15 cellular contexts compared by ENCODE assay signal in the genomic region with DNA sequence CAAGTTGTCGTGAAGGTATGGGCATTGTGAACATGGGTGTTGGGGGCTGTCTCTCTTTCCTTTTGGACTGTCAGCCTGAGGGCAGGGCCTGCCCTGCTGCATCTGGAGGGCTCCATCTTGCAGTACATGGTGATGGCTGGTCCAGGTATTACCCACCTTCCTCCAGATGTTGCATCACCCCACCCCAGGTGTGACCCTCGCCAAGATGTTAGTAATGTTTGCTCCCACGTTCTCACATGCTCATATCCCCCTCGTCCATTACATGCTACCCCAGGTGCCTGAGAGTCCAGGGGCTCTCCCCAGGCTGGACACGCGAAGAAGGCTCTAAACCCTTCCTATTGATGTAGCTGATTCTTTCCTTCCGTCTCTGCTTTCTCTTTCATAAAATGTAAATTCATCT. TPM values are rescaled to one million over a fixed set of nuclear protein-coding genes. Genes with fewer than 3 reads are reported as not detected.
A peak's percentile ranks its signal among the peaks of the same experiment; 100 is the strongest.
DNase-seq lines count a peak whose midpoint lies in the region; ATAC-seq, FAIRE-seq and TF ChIP-seq lines count a peak whose summit lies in the region.
"Had no signal": no experiment of that assay in that cellular context is flagged by ENCODE, and none has a peak within 500 bp of the region (broad histone marks: within the 10 kb centered on the region; RNA-seq: fewer than 3 reads in every experiment).

No MANE protein-coding gene starts in this region.

- H4K8ac ChIP-seq in IMR-90 (ENCODE audit: low read depth in 2 of 2, low read length in 2 of 2) (no peak overlapping the region), mesenchymal stem cell (ENCODE audit: low read length) (no peak overlapping the region)

- H3K27me3 Mint-ChIP-seq in activated T-cell treated with anti-CD3 and anti-CD28 coated beads, Interleukin-2, amount 50 U/mL, for 24 hours = no peaks in the 10 kb centered on the region
- H3K27me3 Mint-ChIP-seq in activated T-cell treated with anti-CD3 and anti-CD28 coated beads, Interleukin-2, amount 50 U/mL, for 4 hours (ENCODE audit: low read depth) = no peaks in the 10 kb centered on the region
- H3K27me3 Mint-ChIP-seq in natural killer cell treated with Interleukin-12 subunit alpha and Interleukin-12 subunit beta and Interleukin-15 and Interleukin-18, amount 100 ng/mL, for 72 hours = no peaks in the 10 kb centered on the region
- H3K27me3 Mint-ChIP-seq in MCF 10A (ENCODE audit: insufficient read depth, unreplicated experiment) = no peaks in the 10 kb centered on the region

- POLR2A ChIA-PET in IMR-90 (lab: Charles Lee; ENCODE audit: unreplicated experiment) (no interaction called here), K562 (lab: Yijun Ruan, JAX) (interaction anchor here (0.7 to 1.6 kb wide), 2 partner anchors 13 to 1420 kb away, joined by 3 to 5 read pairs; no protein-coding TSS in a partner anchor), MCF 10A (lab: Yijun Ruan, JAX) (interaction anchor here (0.6 kb wide), 1 partner anchor 881 kb away, joined by 3 read pairs; a partner anchor contains a TSS)

- dilution Hi-C loops in IMR-90 (cut with HindIII; ENCODE audit: low sequenced_read_pairs, unreplicated experiment) = no loop called here

- H3K4me1 Mint-ChIP-seq in activated T-cell treated with anti-CD3 and anti-CD28 coated beads, Interleukin-2, amount 50 U/mL, for 24 hours (ENCODE audit: low read depth) = peaks cover 79% of the 10 kb centered on the region
- peaks cover 64% of the 10 kb centered on the region for H3K4me1 Mint-ChIP-seq in activated T-cell treated with anti-CD3 and anti-CD28 coated beads, Interleukin-2, amount 50 U/mL, for 4 hours (ENCODE audit: low read depth)
- H3K4me1 Mint-ChIP-seq in natural killer cell treated with Interleukin-12 subunit alpha and Interleukin-12 subunit beta and Interleukin-15 and Interleukin-18, amount 100 ng/mL, for 72 hours (ENCODE audit: low read depth in 2 of 2) = peaks cover 76 to 79% of the 10 kb centered on the region in 2 donors
- peaks cover 12% of the 10 kb centered on the region for H3K4me1 Mint-ChIP-seq in MCF 10A (ENCODE audit: insufficient read depth, unreplicated experiment)
- H3K4me1 Mint-ChIP-seq: stimulated activated memory B cell treated with anti-CD40 and anti-IgM and Interleukin-4, amounts not matched to agents 10 μg/mL and 1 μg/mL and 100 μg/mL, for 72 hours had no signal

- H3K4me1 ChIP-seq in IMR-90 (ENCODE audit: control insufficient read depth, insufficient read depth, low read length) = no peaks in the 10 kb centered on the region
- H3K4me1 ChIP-seq in K562 (replicated peaks in 1 of 2; ENCODE audit: control insufficient read depth in 2 of 2, insufficient read depth in 2 of 2, low read length in 2 of 2) = peaks cover 0 to 17% of the 10 kb centered on the region in 2 experiments; a peak in 1 of 5 replicates
- no peaks in the 10 kb centered on the region for H3K4me1 ChIP-seq in mesenchymal stem cell (ENCODE audit: control insufficient read depth, insufficient read depth, low read depth, low read length)
- H3K4me1 ChIP-seq: tibial artery had no signal

- H3K4ac ChIP-seq in IMR-90 (ENCODE audit: low read depth, low read length) (no peak overlapping the region), mesenchymal stem cell (ENCODE audit: low read depth in 1 of 2, low read length in 2 of 2) (peak overlapping the region in 1 of 2 experiments; percentile 7)

- no peak for FAIRE-seq in K562 (lab: Jason Lieb, UNC)
- FAIRE-seq: A204.1, GM12892, islet of Langerhans had no signal

- TF ChIP-seq POLR2A in IMR-90 (IDR thresholded peaks at IDR 0.05; ENCODE audit: low read depth, low read length) = no peak
- TF ChIP-seq POLR2A in K562 (conservative IDR thresholded peaks at IDR 0.05) = no peak

- H2AFZ ChIP-seq in IMR-90 (replicated peaks; ENCODE audit: low read length, poor library complexity) (no peak overlapping the region), K562 (ENCODE audit: low read depth, low read length) (no peak overlapping the region), mesenchymal stem cell (ENCODE audit: low read depth, low read length) (no peak overlapping the region)

- TF ChIP-seq CTCF in IMR-90 (conservative IDR thresholded peaks at IDR 0.05; ENCODE audit: low read depth, low read length) (no peak), K562 (IDR thresholded peaks at IDR 0.05 in 2 of 3, conservative IDR thresholded peaks at IDR 0.05 in 1 of 3; ENCODE audit: insufficient read depth in 2 of 3, low read depth in 1 of 3, low read length in 3 of 3) (no peak), MCF 10A (IDR thresholded peaks at IDR 0.05; ENCODE audit: unreplicated experiment) (no peak)

- ATAC-seq in activated T-cell treated with anti-CD3 and anti-CD28 coated beads, Interleukin-2, amount 50 U/mL, for 4 hours = no peak
- ATAC-seq in IMR-90 (ENCODE audit: low read depth) = no peak
- ATAC-seq in K562 = no peak
- ATAC-seq in natural killer cell treated with Interleukin-12 subunit alpha and Interleukin-12 subunit beta and Interleukin-15 and Interleukin-18, amount 100 ng/mL, for 72 hours = no peak
- no peak for ATAC-seq in HG03097 (IDR thresholded peaks at IDR 0.05; ENCODE audit: low FRiP score, unreplicated experiment)
- ATAC-seq: stimulated activated memory B cell treated with anti-CD40 and anti-IgM and Interleukin-4, amounts not matched to agents 10 μg/mL and 1 μg/mL and 100 μg/mL, for 72 hours had no signal

- no peak overlapping the region for H3K4me3 ChIP-seq in IMR-90 (ENCODE audit: insufficient read depth, low read depth, low read length)
- H3K4me3 ChIP-seq in K562 = no peak overlapping the region
- no peak overlapping the region for H3K4me3 ChIP-seq in mesenchymal stem cell (ENCODE audit: insufficient read depth in 1 of 2, low read depth in 1 of 2, low read length in 2 of 2)
- H3K4me3 ChIP-seq: tibial artery had no signal

- no peaks in the 10 kb centered on the region for H3K36me3 ChIP-seq in IMR-90 (ENCODE audit: control insufficient read depth, insufficient read depth, low read length)
- no peaks in the 10 kb centered on the region for H3K36me3 ChIP-seq in K562 (ENCODE audit: control insufficient read depth, insufficient read depth, low read length)
- H3K36me3 ChIP-seq in mesenchymal stem cell (ENCODE audit: control insufficient read depth in 1 of 2, insufficient read depth in 2 of 2, low read depth in 1 of 2, low read length in 2 of 2) = no peaks in the 10 kb centered on the region
- H3K36me3 ChIP-seq: tibial artery had no signal

- in situ Hi-C loops in IMR-90 (cut with MboI; ENCODE audit: low sequenced_read_pairs) = no loop called here
- in situ Hi-C loops in K562 (cut with MboI) = no loop called here

- no peaks in the 10 kb centered on the region for H3K79me2 ChIP-seq in K562 (ENCODE audit: control insufficient read depth, insufficient read depth, low read length)

- H3K27ac ChIP-seq in IMR-90 (ENCODE audit: insufficient read depth, low read length) (no peak overlapping the region), K562 (ENCODE audit: extremely low read depth, low read depth, low read length) (no peak overlapping the region), mesenchymal stem cell (ENCODE audit: low read length, poor library complexity, severe bottlenecking) (no peak overlapping the region)
- H3K27ac ChIP-seq: tibial artery had no signal

- H3K56ac ChIP-seq in IMR-90 (ENCODE audit: extremely low read depth, insufficient read depth, low read length) = no peak overlapping the region

- H2BK5ac ChIP-seq in IMR-90 (ENCODE audit: low read depth, low read length, poor library complexity, severe bottlenecking) = no peak overlapping the region
- H2BK5ac ChIP-seq in mesenchymal stem cell (ENCODE audit: low read depth, low read length, poor library complexity, severe bottlenecking) = no peak overlapping the region

- no peak for TF ChIP-seq EP300 in K562 (IDR thresholded peaks at IDR 0.05; ENCODE audit: low read length)

- H2AK9ac ChIP-seq in IMR-90 (replicated peaks; ENCODE audit: low read depth, low read length, poor library complexity) = no peak overlapping the region

- TF ChIP-seq RAD21 in IMR-90 (IDR thresholded peaks at IDR 0.05; ENCODE audit: low read length) (no peak), K562 (CRISPR knock-in tag; conservative IDR thresholded peaks at IDR 0.05 in 1 of 2, IDR thresholded peaks at IDR 0.05 in 1 of 2) (no peak)

- H3K79me1 ChIP-seq in IMR-90 (ENCODE audit: low read depth in 1 of 2, low read length in 2 of 2) (no peaks in the 10 kb centered on the region), mesenchymal stem cell (replicated peaks; ENCODE audit: low read length, poor library complexity, severe bottlenecking) (no peaks in the 10 kb centered on the region)

- H3K27ac Mint-ChIP-seq in activated T-cell treated with anti-CD3 and anti-CD28 coated beads, Interleukin-2, amount 50 U/mL, for 24 hours = peak overlapping the region; percentile 83
- H3K27ac Mint-ChIP-seq in natural killer cell treated with Interleukin-12 subunit alpha and Interleukin-12 subunit beta and Interleukin-15 and Interleukin-18, amount 100 ng/mL, for 72 hours = peak overlapping the region; percentile 75 to 88
- no peak overlapping the region for H3K27ac Mint-ChIP-seq in MCF 10A (ENCODE audit: low read depth, unreplicated experiment)
- H3K27ac Mint-ChIP-seq: stimulated activated memory B cell treated with anti-CD40 and anti-IgM and Interleukin-4, amounts not matched to agents 10 μg/mL and 1 μg/mL and 100 μg/mL, for 72 hours had no signal

- peaks cover 99% of the 10 kb centered on the region for H3K36me3 Mint-ChIP-seq in activated T-cell treated with anti-CD3 and anti-CD28 coated beads, Interleukin-2, amount 50 U/mL, for 24 hours (ENCODE audit: low read depth)
- peaks cover 69% of the 10 kb centered on the region for H3K36me3 Mint-ChIP-seq in activated T-cell treated with anti-CD3 and anti-CD28 coated beads, Interleukin-2, amount 50 U/mL, for 4 hours (ENCODE audit: insufficient read depth)
- peaks cover 37% of the 10 kb centered on the region for H3K36me3 Mint-ChIP-seq in natural killer cell treated with Interleukin-12 subunit alpha and Interleukin-12 subunit beta and Interleukin-15 and Interleukin-18, amount 100 ng/mL, for 72 hours
- H3K36me3 Mint-ChIP-seq in MCF 10A (ENCODE audit: insufficient read depth, unreplicated experiment) = peaks cover 12% of the 10 kb centered on the region

- H4K5ac ChIP-seq in IMR-90 (ENCODE audit: low read depth, low read length) = no peak overlapping the region

- H3K27me3 ChIP-seq in IMR-90 (ENCODE audit: control insufficient read depth, insufficient read depth, low read length) = peaks cover 11% of the 10 kb centered on the region; the same call in 1 of the 2 replicates
- peaks cover 0 to 42% of the 10 kb centered on the region in 2 experiments; a peak in 2 of 5 replicates for H3K27me3 ChIP-seq in K562 (ENCODE audit: control insufficient read depth in 2 of 2, insufficient read depth in 2 of 2, low read length in 2 of 2)
- H3K27me3 ChIP-seq in mesenchymal stem cell (ENCODE audit: control insufficient read depth in 1 of 2, insufficient read depth in 1 of 2, low read length in 2 of 2) = peaks cover 0 to 27% of the 10 kb centered on the region in 2 experiments

- H2BK15ac ChIP-seq in IMR-90 (ENCODE audit: low read depth, low read length) (no peak overlapping the region), mesenchymal stem cell (ENCODE audit: low read depth, poor library complexity, severe bottlenecking) (no peak overlapping the region)

- peaks cover 2% of the 10 kb centered on the region for H3K9me3 Mint-ChIP-seq in activated T-cell treated with anti-CD3 and anti-CD28 coated beads, Interleukin-2, amount 50 U/mL, for 24 hours
- H3K9me3 Mint-ChIP-seq in activated T-cell treated with anti-CD3 and anti-CD28 coated beads, Interleukin-2, amount 50 U/mL, for 4 hours = no peaks in the 10 kb centered on the region
- no peaks in the 10 kb centered on the region for H3K9me3 Mint-ChIP-seq in natural killer cell treated with Interleukin-12 subunit alpha and Interleukin-12 subunit beta and Interleukin-15 and Interleukin-18, amount 100 ng/mL, for 72 hours
- no peaks in the 10 kb centered on the region for H3K9me3 Mint-ChIP-seq in MCF 10A (ENCODE audit: unreplicated experiment)

- H4K20me1 ChIP-seq in IMR-90 (ENCODE audit: insufficient read depth, low read length) (no peaks in the 10 kb centered on the region), K562 (replicated peaks; ENCODE audit: control insufficient read depth, insufficient read depth, low read length) (no peaks in the 10 kb centered on the region)

- H3K18ac ChIP-seq in IMR-90 (ENCODE audit: low read depth, low read length) (no peak overlapping the region), mesenchymal stem cell (ENCODE audit: low read depth in 1 of 2, low read length in 2 of 2) (peak overlapping the region in 1 of 2 experiments; percentile 37)

- no TSS peak for BruUV-seq in IMR-90 (replicated peaks; lab: Mats Ljungman, UMichigan)
- no TSS peak for BruUV-seq in K562 (replicated peaks; lab: Mats Ljungman, UMichigan)
- no TSS peak for BruUV-seq in MCF 10A (replicated peaks; lab: Mats Ljungman, UMichigan)

- H4K91ac ChIP-seq in IMR-90 (ENCODE audit: insufficient read depth, low read depth, low read length) = no peak overlapping the region
- no peak overlapping the region for H4K91ac ChIP-seq in mesenchymal stem cell (ENCODE audit: low read length)

- H3K9ac ChIP-seq in IMR-90 (ENCODE audit: low read depth, low read length) (no peak overlapping the region), K562 (ENCODE audit: insufficient read depth in 1 of 2, low read depth in 2 of 2, low read length in 2 of 2) (no peak overlapping the region), mesenchymal stem cell (ENCODE audit: low read length) (no peak overlapping the region)

- CTCF ChIA-PET in IMR-90 (lab: Yijun Ruan, JAX) = no interaction called here
- CTCF ChIA-PET in K562 (lab: Yijun Ruan, JAX; ENCODE audit: low intra/inter-chr PET ratio) = no interaction called here
- CTCF ChIA-PET in MCF 10A (lab: Yijun Ruan, JAX) = interaction anchor here (0.7 to 1.9 kb wide), 4 partner anchors 13 to 423 kb away, joined by 4 to 10 read pairs (median 6); no protein-coding TSS in a partner anchor

- 54% methylated on average over 3 of the region's 7 CpGs; no CpG with 5 or more reads in 1 of the 2 experiments for WGBS in IMR-90 (ENCODE audit: extremely low coverage in 2 of 2, insufficient read length in 1 of 2), 2 experiments
- 33% methylated on average over 7 of the region's 7 CpGs for WGBS in K562 (ENCODE audit: insufficient coverage, low coverage, missing lambda C conversion rate)
- 90% methylated on average over 7 of the region's 7 CpGs for WGBS in mesenchymal stem cell

- peak overlapping the region in 1 of 2 experiments; percentile 15 for H2BK12ac ChIP-seq in mesenchymal stem cell (ENCODE audit: low read length in 2 of 2)

- H3K9me3 ChIP-seq in IMR-90 (ENCODE audit: control insufficient read depth, insufficient read depth, low read length) (peaks cover 6% of the 10 kb centered on the region; the same call in 1 of the 2 replicates), K562 (replicated peaks; ENCODE audit: control insufficient read depth, insufficient read depth, low read depth, low read length) (no peaks in the 10 kb centered on the region), mesenchymal stem cell (ENCODE audit: control insufficient read depth, low read length) (peaks cover 11% of the 10 kb centered on the region)

- H3K4me2 ChIP-seq in IMR-90 (ENCODE audit: low read depth, low read length) (no peak overlapping the region), K562 (ENCODE audit: insufficient read depth, low read length) (no peak overlapping the region), mesenchymal stem cell (ENCODE audit: low read length, poor library complexity, severe bottlenecking) (no peak overlapping the region)

- H2BK120ac ChIP-seq in IMR-90 (ENCODE audit: low read depth, low read length) (no peak overlapping the region), mesenchymal stem cell (ENCODE audit: low read depth, low read length) (no peak overlapping the region)

- H3K4me3 Mint-ChIP-seq in activated T-cell treated with anti-CD3 and anti-CD28 coated beads, Interleukin-2, amount 50 U/mL, for 24 hours = no peak overlapping the region
- H3K4me3 Mint-ChIP-seq in activated T-cell treated with anti-CD3 and anti-CD28 coated beads, Interleukin-2, amount 50 U/mL, for 4 hours = no peak overlapping the region
- H3K4me3 Mint-ChIP-seq in natural killer cell treated with Interleukin-12 subunit alpha and Interleukin-12 subunit beta and Interleukin-15 and Interleukin-18, amount 100 ng/mL, for 72 hours = no peak overlapping the region
- H3K4me3 Mint-ChIP-seq in MCF 10A (ENCODE audit: unreplicated experiment) = no peak overlapping the region
- H3K4me3 Mint-ChIP-seq: endodermal cell; stimulated activated memory B cell treated with anti-CD40 and anti-IgM and Interleukin-4, amounts not matched to agents 10 μg/mL and 1 μg/mL and 100 μg/mL, for 72 hours had no signal

- H3K23ac ChIP-seq in IMR-90 (ENCODE audit: low read depth, low read length) (no peak overlapping the region), mesenchymal stem cell (ENCODE audit: low read length in 2 of 2) (no peak overlapping the region)

- no peak for DNase-seq in activated T-cell treated with anti-CD3 and anti-CD28 coated beads, Interleukin-2, amount 50 U/mL, for 24 hours
- DNase-seq in activated T-cell treated with anti-CD3 and anti-CD28 coated beads, Interleukin-2, amount 50 U/mL, for 4 hours = no peak
- no peak for DNase-seq in IMR-90
- no peak for DNase-seq in K562 (ENCODE audit: extremely low read depth in 1 of 4, low spot score in 3 of 4)
- DNase-seq in natural killer cell treated with Interleukin-12 subunit alpha and Interleukin-12 subunit beta and Interleukin-15 and Interleukin-18, amount 100 ng/mL, for 72 hours (ENCODE audit: low spot score) = no peak
- no peak for DNase-seq in mesenchymal stem cell
- DNase-seq in MCF 10A (ENCODE audit: unreplicated experiment) = no peak
- DNase-seq: endodermal cell, OCI-M1 had no signal

- intact Hi-C loops in IMR-90 (cut with micrococcal nuclease) = no loop called here
- intact Hi-C loops in K562 (cut with micrococcal nuclease) = no loop called here
- intact Hi-C loops in MCF 10A (cut with micrococcal nuclease) = no loop called here

- no peak overlapping the region for H3K14ac ChIP-seq in IMR-90 (replicated peaks; ENCODE audit: low read depth, low read length)
- no peak overlapping the region for H3K14ac ChIP-seq in mesenchymal stem cell (ENCODE audit: low read length in 2 of 2)

- H3K9me1 ChIP-seq in IMR-90 (ENCODE audit: insufficient read depth, low read length) (no peaks in the 10 kb centered on the region), K562 (ENCODE audit: control insufficient read depth, insufficient read depth, low read length) (no peaks in the 10 kb centered on the region)

- no peak overlapping the region for H2BK20ac ChIP-seq in IMR-90 (ENCODE audit: low read depth, low read length)

- H2AK5ac ChIP-seq in IMR-90 (ENCODE audit: low read depth, low read length) (no peak overlapping the region), mesenchymal stem cell (ENCODE audit: low read length, severe bottlenecking) (no peak overlapping the region)

RNA-seq across cellular contexts. Expression of a gene that starts 13.9 kb away (rescaled TPM):
- 100 to 1,000 TPM; 156 to 194 (median 186) TPM for total RNA-seq in activated T-cell treated with anti-CD3 and anti-CD28 coated beads, Interleukin-2, amount 50 U/mL, for 4 hours
- under 0.01 TPM in 1 of 2 replicates, not detected in the other for total RNA-seq in IMR-90 (2012; rRNA removed)
- 0.09 TPM in 2 replicates for polyA plus RNA-seq in IMR-90 (2012; rRNA removed)
- polyA plus RNA-seq in IMR-90 (2012; cell fraction: cytosol; rRNA removed) = 0.05 TPM in 1 of 2 replicates, not detected in the other
- 0.76 and 1.7 TPM in 2 replicates for polyA plus RNA-seq in IMR-90 (2012; cell fraction: nucleus; rRNA removed; ENCODE audit: low replicate concordance)
- 0.58 and 3.1 TPM in 2 replicates for total RNA-seq in K562 (2011; cell fraction: chromatin; rRNA removed; ENCODE audit: low replicate concordance)
- 1.8 and 2.0 TPM in 2 replicates for total RNA-seq in K562 (2011; cell fraction: nucleolus; rRNA removed)
- 0.81 and 1.7 TPM in 2 replicates for total RNA-seq in K562 (2011; cell fraction: nucleoplasm; rRNA removed)
- 0.41 and 0.49 TPM in 2 replicates for total RNA-seq in K562 (2014; rRNA removed)
- 0.07 TPM in 1 of 2 replicates, not detected in the other for total RNA-seq in K562 (2014; rRNA removed; fragmentation: Illumina TruSeq; extraction: Trizol)
- total RNA-seq in K562 (2015; rRNA removed; fragmentation: Illumina TruSeq; extraction: Trizol) = 0.18 and 0.19 TPM in 2 replicates
- 0.80 and 0.98 TPM in 2 replicates for total RNA-seq in K562 (2021)
- 0.35 and 0.39 TPM in 2 replicates for polyA plus RNA-seq in K562 (2011; rRNA removed)
- 0.18 and 0.63 TPM in 2 replicates for polyA plus RNA-seq in K562 (2011; cell fraction: cytosol; rRNA removed)
- 2.9 and 5.1 TPM in 2 replicates for polyA plus RNA-seq in K562 (2011; cell fraction: nucleus; rRNA removed)
- polyA plus RNA-seq in K562 (2012) = 0.76 and 3.9 TPM in 2 replicates
- polyA plus RNA-seq in K562 (2014; fragmentation: Illumina TruSeq; extraction: Trizol) = 0.21 and 0.22 TPM in 2 replicates
- under 1 TPM in 1 of 2 experiments, not detected in 1; 0.06 TPM for polyA plus RNA-seq in K562 (2014; fragmentation: Nextera tagmentation; extraction: Ambion mirVana)
- 0.20 and 0.76 TPM in 2 replicates for polyA plus RNA-seq in K562 (2014; rRNA removed)
- 0.15 and 0.46 TPM in 2 replicates for polyA minus RNA-seq in K562 (2011; rRNA and poly(A)+ RNA removed)
- not detected in 2 replicates for polyA minus RNA-seq in K562 (2011; cell fraction: cytosol; rRNA and poly(A)+ RNA removed)
- polyA minus RNA-seq in K562 (2011; cell fraction: nucleus; rRNA and poly(A)+ RNA removed) = 0.81 TPM in 1 of 2 replicates, not detected in the other
- 100 to 1,000 TPM in 1 of 2 donors, 10 to 100 TPM in 1; 97.4 to 191 TPM for total RNA-seq in natural killer cell treated with Interleukin-12 subunit alpha and Interleukin-12 subunit beta and Interleukin-15 and Interleukin-18, amount 100 ng/mL, for 72 hours
- 0.48 TPM for polyA plus RNA-seq in mesenchymal stem cell (2013, experiment 1 of 2)
- polyA plus RNA-seq in mesenchymal stem cell (2013, experiment 2 of 2) = 0.74 TPM
- not detected in 2 replicates for total RNA-seq in MCF 10A (2022)

RNA-seq across cellular contexts. Expression of a gene that starts 57.8 kb away (rescaled TPM):
- total RNA-seq in activated T-cell treated with anti-CD3 and anti-CD28 coated beads, Interleukin-2, amount 50 U/mL, for 4 hours = 1 to 10 TPM; 3.3 to 4.4 (median 4.0) TPM
- total RNA-seq in IMR-90 (2012; rRNA removed) = 0.90 and 2.2 TPM in 2 replicates
- 2.0 and 2.5 TPM in 2 replicates for polyA plus RNA-seq in IMR-90 (2012; rRNA removed)
- 0.11 TPM in 1 of 2 replicates, not detected in the other for polyA plus RNA-seq in IMR-90 (2012; cell fraction: cytosol; rRNA removed)
- 7.3 and 40.0 TPM in 2 replicates for polyA plus RNA-seq in IMR-90 (2012; cell fraction: nucleus; rRNA removed; ENCODE audit: low replicate concordance)
- total RNA-seq in K562 (2011; cell fraction: chromatin; rRNA removed; ENCODE audit: low replicate concordance) = 36.2 and 42.2 TPM in 2 replicates
- total RNA-seq in K562 (2011; cell fraction: nucleolus; rRNA removed) = 17.0 and 25.8 TPM in 2 replicates
- 19.2 and 23.9 TPM in 2 replicates for total RNA-seq in K562 (2011; cell fraction: nucleoplasm; rRNA removed)
- 2.2 TPM in 2 replicates for total RNA-seq in K562 (2014; rRNA removed)
- 3.6 and 5.0 TPM in 2 replicates for total RNA-seq in K562 (2014; rRNA removed; fragmentation: Illumina TruSeq; extraction: Trizol)
- total RNA-seq in K562 (2015; rRNA removed; fragmentation: Illumina TruSeq; extraction: Trizol) = 6.7 and 6.8 TPM in 2 replicates
- total RNA-seq in K562 (2021) = 4.0 and 4.5 TPM in 2 replicates
- polyA plus RNA-seq in K562 (2011; rRNA removed) = 6.1 and 7.1 TPM in 2 replicates
- 1.4 and 2.2 TPM in 2 replicates for polyA plus RNA-seq in K562 (2011; cell fraction: cytosol; rRNA removed)
- 22.7 and 23.4 TPM in 2 replicates for polyA plus RNA-seq in K562 (2011; cell fraction: nucleus; rRNA removed)
- polyA plus RNA-seq in K562 (2012) = 5.3 and 10.9 TPM in 2 replicates
- polyA plus RNA-seq in K562 (2014; fragmentation: Illumina TruSeq; extraction: Trizol) = 3.4 and 4.0 TPM in 2 replicates
- polyA plus RNA-seq in K562 (2014; fragmentation: Nextera tagmentation; extraction: Ambion mirVana) = 1 to 10 TPM in 1 of 2 experiments, under 1 TPM in 1; 0.65 to 1.2 TPM
- polyA plus RNA-seq in K562 (2014; rRNA removed) = 4.2 and 6.0 TPM in 2 replicates
- polyA minus RNA-seq in K562 (2011; rRNA and poly(A)+ RNA removed) = 11.2 and 14.2 TPM in 2 replicates
- 1.4 and 2.4 TPM in 2 replicates for polyA minus RNA-seq in K562 (2011; cell fraction: cytosol; rRNA and poly(A)+ RNA removed)
- polyA minus RNA-seq in K562 (2011; cell fraction: nucleus; rRNA and poly(A)+ RNA removed) = 9.6 and 20.2 TPM in 2 replicates
- total RNA-seq in natural killer cell treated with Interleukin-12 subunit alpha and Interleukin-12 subunit beta and Interleukin-15 and Interleukin-18, amount 100 ng/mL, for 72 hours = 10 to 100 TPM in 1 of 2 donors, 1 to 10 TPM in 1; 8.6 to 13.6 TPM
- polyA plus RNA-seq in mesenchymal stem cell (2013, experiment 1 of 2) = 1.5 TPM
- 1.9 TPM for polyA plus RNA-seq in mesenchymal stem cell (2013, experiment 2 of 2)
- total RNA-seq in MCF 10A (2022) = 5.3 and 7.6 TPM in 2 replicates

Comparison
In these comparisons a context has a peak if more than half of its experiments do, and no peak if none do; other contexts are left out.
1. RNA of a gene that starts 13.9 kb away (total RNA-seq): 97.4 to 191 TPM in natural killer cell treated with Interleukin-12 subunit alpha and Interleukin-12 subunit beta and Interleukin-15 and Interleukin-18, amount 100 ng/mL, for 72 hours and 156 to 194 TPM in activated T-cell treated with anti-CD3 and anti-CD28 coated beads, Interleukin-2, amount 50 U/mL, for 4 hours; 0.07 to 3.1 TPM in K562, under 0.01 TPM in IMR-90 and not detected in MCF 10A; every median in the first group is over 10 times any median in the second.